ENCODE assay signal across 15 cellular contexts in genomic region chr2:172922294-172922693, GRCh38.
DNase-seq lines count a peak whose midpoint lies in the region; ATAC-seq and TF ChIP-seq lines count a peak whose summit lies in the region.
"Had no signal": no experiment of that assay in that cellular context is flagged by ENCODE, and none has a peak within 500 bp of the region (broad histone marks: within the 10 kb centered on the region; RNA-seq: fewer than 3 reads in every experiment).

No MANE protein-coding gene starts in this region.

- H3K4me3 ChIP-seq in GM23338 (no peak overlapping the region), smooth muscle cell (no peak overlapping the region)
- H3K4me3 ChIP-seq: BLaER1 treated with 17β-estradiol and CSF1 and Interleukin-3, amounts not matched to agents 10 nM and 100 nM had no signal

- no peaks in the 10 kb centered on the region; the same call in 1 of the 2 replicates for H3K4me1 ChIP-seq in GM23338 (ENCODE audit: insufficient read depth)
- H3K4me1 ChIP-seq in smooth muscle cell (ENCODE audit: low read depth), result no peaks in the 10 kb centered on the region

- POLR2A ChIA-PET in activated CD4-positive, alpha-beta memory T cell treated with anti-CD3 and anti-CD28 coated beads for 36 hours (lab: Charles Lee), result no interaction called here

- H3K27me3 Mint-ChIP-seq in GM23338 (ENCODE audit: insufficient read depth, low read depth, poor library complexity), result peaks cover 2% of the 10 kb centered on the region
- no peaks in the 10 kb centered on the region for H3K27me3 Mint-ChIP-seq in nephron (ENCODE audit: low read depth)
- peaks cover 7% of the 10 kb centered on the region for H3K27me3 Mint-ChIP-seq in activated CD4-positive, alpha-beta memory T cell treated with anti-CD3 and anti-CD28 coated beads for 36 hours

- H3K79me2 ChIP-seq in GM23338 (replicated peaks; ENCODE audit: insufficient read depth), result no peaks in the 10 kb centered on the region
- H3K79me2 ChIP-seq in smooth muscle cell (ENCODE audit: low read depth), result no peaks in the 10 kb centered on the region

- intact Hi-C loops in activated CD4-positive, alpha-beta memory T cell treated with anti-CD3 and anti-CD28 coated beads for 36 hours (cut with micrococcal nuclease), result no loop called here

- H3K4me3 Mint-ChIP-seq in GM23338, result no peak overlapping the region
- H3K4me3 Mint-ChIP-seq in nephron, result no peak overlapping the region
- no peak overlapping the region for H3K4me3 Mint-ChIP-seq in activated CD4-positive, alpha-beta memory T cell treated with anti-CD3 and anti-CD28 coated beads for 36 hours
- H3K4me3 Mint-ChIP-seq: CD8-positive, alpha-beta T cell had no signal

- H2AFZ ChIP-seq in GM23338, result no peak overlapping the region
- H2AFZ ChIP-seq in smooth muscle cell (ENCODE audit: low read depth), result no peak overlapping the region

- no peaks in the 10 kb centered on the region for H3K9me3 Mint-ChIP-seq in GM23338
- H3K9me3 Mint-ChIP-seq in nephron, result no peaks in the 10 kb centered on the region
- H3K9me3 Mint-ChIP-seq in activated CD4-positive, alpha-beta memory T cell treated with anti-CD3 and anti-CD28 coated beads for 36 hours, result no peaks in the 10 kb centered on the region
- H3K9me3 Mint-ChIP-seq: CD8-positive, alpha-beta T cell had no signal

- 78% methylated on average over 3 of the region's 3 CpGs for WGBS in smooth muscle cell (ENCODE audit: low lambda C conversion rate)

- no peaks in the 10 kb centered on the region for H3K36me3 Mint-ChIP-seq in GM23338 (ENCODE audit: low read depth)
- H3K36me3 Mint-ChIP-seq in nephron (ENCODE audit: low read depth), result no peaks in the 10 kb centered on the region
- H3K36me3 Mint-ChIP-seq in activated CD4-positive, alpha-beta memory T cell treated with anti-CD3 and anti-CD28 coated beads for 36 hours, result no peaks in the 10 kb centered on the region
- H3K36me3 Mint-ChIP-seq: CD8-positive, alpha-beta T cell had no signal

- H3K9ac ChIP-seq in smooth muscle cell (ENCODE audit: low read depth), result no peak overlapping the region
- H3K9ac ChIP-seq: BLaER1 treated with 17β-estradiol and CSF1 and Interleukin-3, amounts not matched to agents 10 nM and 100 nM; KMS-11 had no signal

- no peak for TF ChIP-seq CTCF in GM23338 (conservative IDR thresholded peaks at IDR 0.05; ENCODE audit: low read depth in 2 of 2)
- no peak for TF ChIP-seq CTCF in nephron (IDR thresholded peaks at IDR 0.05; ENCODE audit: unreplicated experiment in 3 of 3)
- no peak for TF ChIP-seq CTCF in smooth muscle cell (IDR thresholded peaks at IDR 0.05; ENCODE audit: borderline replicate concordance, insufficient read depth, poor library complexity, severe bottlenecking)

- H3K9me3 ChIP-seq in smooth muscle cell (replicated peaks; ENCODE audit: low read depth), result no peaks in the 10 kb centered on the region
- H3K9me3 ChIP-seq: BLaER1 treated with 17β-estradiol and CSF1 and Interleukin-3, amounts not matched to agents 10 nM and 100 nM had no signal

- H3K4me2 ChIP-seq in GM23338 (no peak overlapping the region), smooth muscle cell (no peak overlapping the region)
- H3K4me2 ChIP-seq: BLaER1 treated with 17β-estradiol and CSF1 and Interleukin-3, amounts not matched to agents 10 nM and 100 nM; KMS-11 had no signal

- H3K27me3 ChIP-seq in GM23338 (ENCODE audit: insufficient read depth), result no peaks in the 10 kb centered on the region
- H3K27me3 ChIP-seq in smooth muscle cell (ENCODE audit: low read depth), result no peaks in the 10 kb centered on the region
- H3K27me3 ChIP-seq: BLaER1 treated with 17β-estradiol and CSF1 and Interleukin-3, amounts not matched to agents 10 nM and 100 nM had no signal

- H4K20me1 ChIP-seq in GM23338 (replicated peaks; ENCODE audit: insufficient read depth) (no peaks in the 10 kb centered on the region), smooth muscle cell (ENCODE audit: low read depth) (no peaks in the 10 kb centered on the region)
- H4K20me1 ChIP-seq: BLaER1 treated with 17β-estradiol and CSF1 and Interleukin-3, amounts not matched to agents 10 nM and 100 nM had no signal

- H3K27ac Mint-ChIP-seq in GM23338 (peak overlapping the region; percentile 2; the same call in 1 of the 2 replicates), nephron (peak overlapping the region; percentile 36 to 49 (median 40))
- H3K27ac Mint-ChIP-seq in activated CD4-positive, alpha-beta memory T cell treated with anti-CD3 and anti-CD28 coated beads for 36 hours, result no peak overlapping the region
- H3K27ac Mint-ChIP-seq: CD8-positive, alpha-beta T cell had no signal

- no peaks in the 10 kb centered on the region for H3F3A ChIP-seq in GM23338 (replicated peaks; ENCODE audit: low read depth)
- no peaks in the 10 kb centered on the region for H3F3A ChIP-seq in smooth muscle cell (ENCODE audit: low read depth)

- H3K36me3 ChIP-seq in GM23338 (ENCODE audit: insufficient read depth), result no peaks in the 10 kb centered on the region
- no peaks in the 10 kb centered on the region for H3K36me3 ChIP-seq in smooth muscle cell (ENCODE audit: low read depth)
- H3K36me3 ChIP-seq: BLaER1 treated with 17β-estradiol and CSF1 and Interleukin-3, amounts not matched to agents 10 nM and 100 nM had no signal

- peaks cover 2% of the 10 kb centered on the region; the same call in 1 of the 2 replicates for H3K9me2 ChIP-seq in GM23338 (ENCODE audit: insufficient read depth)

- CTCF ChIA-PET in activated CD4-positive, alpha-beta memory T cell treated with anti-CD3 and anti-CD28 coated beads for 36 hours (lab: Charles Lee), result interaction anchor here (2.5 kb wide), 1 partner anchor 10 kb away, joined by 14 read pairs; no protein-coding TSS in a partner anchor

- DNase-seq in GM23338 (ENCODE audit: low spot score) (no peak), NCI-H69 (lab: John Stamatoyannopoulos, UW) (peak; percentile 7), smooth muscle cell (lab: John Stamatoyannopoulos, UW; ENCODE audit: unreplicated experiment) (no peak)
- no peak for DNase-seq in activated CD4-positive, alpha-beta memory T cell treated with anti-CD3 and anti-CD28 coated beads for 36 hours
- DNase-seq: CD8-positive, alpha-beta T cell; NCI-H1436; NCI-H1930; NCI-H2171; NCI-H774 had no signal

- H3K4me1 Mint-ChIP-seq in GM23338 (peaks cover 2% of the 10 kb centered on the region; the same call in 1 of the 3 replicates), nephron (peaks cover 43% of the 10 kb centered on the region)
- no peaks in the 10 kb centered on the region for H3K4me1 Mint-ChIP-seq in activated CD4-positive, alpha-beta memory T cell treated with anti-CD3 and anti-CD28 coated beads for 36 hours (ENCODE audit: low read depth)

- ATAC-seq in GM23338, result no peak
- no peak for ATAC-seq in HG03135 (IDR thresholded peaks at IDR 0.05; ENCODE audit: unreplicated experiment)
- ATAC-seq: CD8-positive, alpha-beta T cell; Right ventricle myocardium inferior had no signal

- H3K27ac ChIP-seq in GM23338 (ENCODE audit: low read depth), result no peak overlapping the region
- peak overlapping the region; percentile 43 for H3K27ac ChIP-seq in cingulate gyrus (ENCODE audit: low read depth, low read length)
- no peak overlapping the region for H3K27ac ChIP-seq in smooth muscle cell (ENCODE audit: low read depth)
- H3K27ac ChIP-seq: BLaER1 treated with 17β-estradiol and CSF1 and Interleukin-3, amounts not matched to agents 10 nM and 100 nM; KMS-11 had no signal

TF ChIP-seq in GM23338, 12 proteins besides CTCF, POLR2A, EP300 and RAD21 (continues in another document):
- no peak for TF ChIP-seq ZNF331 (CRISPR knock-in tag; IDR thresholded peaks at IDR 0.05; ENCODE audit: low read depth)
- no peak for TF ChIP-seq ZNF114 (CRISPR knock-in tag; IDR thresholded peaks at IDR 0.05)
